In genomic region chr21:39713905-39714304, GRCh38 we compare ENCODE assay signal across 27 cellular contexts. TPM values are rescaled to one million over a fixed set of nuclear protein-coding genes. Genes with fewer than 3 reads are reported as not detected.
DNase-seq lines count a peak whose midpoint lies in the region; ATAC-seq and TF ChIP-seq lines count a peak whose summit lies in the region.
"Had no signal": no experiment of that assay in that cellular context is flagged by ENCODE, and none has a peak within 500 bp of the region (broad histone marks: within the 10 kb centered on the region; RNA-seq: fewer than 3 reads in every experiment).

No MANE protein-coding gene starts in this region.

- no peak overlapping the region for H3K9ac ChIP-seq in neural progenitor cell
- H3K9ac ChIP-seq: GM23248, SK-N-SH had no signal

- H3K36me3 ChIP-seq in HEK293 (ENCODE audit: control insufficient read depth in 2 of 2, insufficient read depth in 1 of 2, low read length in 2 of 2) (no peaks in the 10 kb centered on the region), SJCRH30 (no peaks in the 10 kb centered on the region), neural progenitor cell (no peaks in the 10 kb centered on the region)

- H3K36me3 Mint-ChIP-seq in neural progenitor cell: no peaks in the 10 kb centered on the region
- no peaks in the 10 kb centered on the region for H3K36me3 Mint-ChIP-seq in activated T-cell treated with anti-CD3 and anti-CD28 coated beads, Interleukin-2, amount 50 U/mL, for 4 hours (ENCODE audit: insufficient read depth)
- H3K36me3 Mint-ChIP-seq: CD4-positive, alpha-beta memory T cell; IgD-negative memory B cell had no signal

- no peaks in the 10 kb centered on the region for H3F3A ChIP-seq in neural progenitor cell (ENCODE audit: low read depth)

- no peaks in the 10 kb centered on the region for H4K20me1 ChIP-seq in neural progenitor cell (ENCODE audit: low read depth)

- DNase-seq in SJCRH30: peak; percentile 60 to 75
- DNase-seq in fibroblast of mammary gland (ENCODE audit: low read depth): peak; percentile 6
- no peak for DNase-seq in neural progenitor cell (ENCODE audit: low spot score)
- DNase-seq in NCI-H82 (lab: John Stamatoyannopoulos, UW): no peak
- DNase-seq in activated T-cell treated with anti-CD3 and anti-CD28 coated beads, Interleukin-2, amount 50 U/mL, for 4 hours: no peak
- DNase-seq: Caco-2; CD4-positive, alpha-beta memory T cell; DND-41; GM23248; H9; HFFc6; NCI-H1092; NCI-H1417 treated with DMSO at 0.1 percent for 48 hours; NCI-H1694 treated with DMSO at 0.1 percent for 48 hours; NCI-H2081; NCI-H2227 treated with DMSO at 0.1 percent for 48 hours; NCI-H526 treated with DMSO at 0.1 percent for 48 hours; SHP77 treated with DMSO at 0.1 percent for 48 hours; SK-N-SH; SW 1271 had no signal

- peaks cover 9% of the 10 kb centered on the region for H3K27me3 Mint-ChIP-seq in neural progenitor cell (ENCODE audit: insufficient read depth, low read depth)
- H3K27me3 Mint-ChIP-seq in activated T-cell treated with anti-CD3 and anti-CD28 coated beads, Interleukin-2, amount 50 U/mL, for 4 hours (ENCODE audit: low read depth): peaks cover 3% of the 10 kb centered on the region

- peak overlapping the region; percentile 61 for H3K27ac Mint-ChIP-seq in neural progenitor cell
- H3K27ac Mint-ChIP-seq: CD4-positive, alpha-beta memory T cell; H9; HFFc6; IgD-negative memory B cell had no signal

- H3K4me3 ChIP-seq in HEK293 (ENCODE audit: low read depth, low read length): no peak overlapping the region
- H3K4me3 ChIP-seq in SJCRH30: no peak overlapping the region
- H3K4me3 ChIP-seq in fibroblast of mammary gland (ENCODE audit: control insufficient read depth, low read depth, low read length): no peak overlapping the region
- H3K4me3 ChIP-seq in neural progenitor cell: no peak overlapping the region
- H3K4me3 ChIP-seq: A549, GM23248 had no signal

- no peak overlapping the region for H3K4me3 Mint-ChIP-seq in neural progenitor cell
- no peak overlapping the region for H3K4me3 Mint-ChIP-seq in activated T-cell treated with anti-CD3 and anti-CD28 coated beads, Interleukin-2, amount 50 U/mL, for 4 hours
- H3K4me3 Mint-ChIP-seq: CD4-positive, alpha-beta memory T cell; H9; HFFc6; IgD-negative memory B cell had no signal

- no peak overlapping the region for H3K4me2 ChIP-seq in neural progenitor cell
- H3K4me2 ChIP-seq: A549, SK-N-SH had no signal

- CTCF ChIA-PET in HEK293 (lab: Yijun Ruan, JAX): interaction anchor here (0.5 to 9.0 kb wide), 7 partner anchors 9 to 195 kb away, joined by 3 to 172 read pairs (median 4); no protein-coding TSS in a partner anchor

- H3K27me3 ChIP-seq in SJCRH30 (no peaks in the 10 kb centered on the region), neural progenitor cell (no peaks in the 10 kb centered on the region)

- H3K4me1 Mint-ChIP-seq in neural progenitor cell: peaks cover 6% of the 10 kb centered on the region
- H3K4me1 Mint-ChIP-seq in activated T-cell treated with anti-CD3 and anti-CD28 coated beads, Interleukin-2, amount 50 U/mL, for 4 hours (ENCODE audit: low read depth): no peaks in the 10 kb centered on the region
- H3K4me1 Mint-ChIP-seq: CD4-positive, alpha-beta memory T cell had no signal

- ATAC-seq in HG03571 (IDR thresholded peaks at IDR 0.05; ENCODE audit: unreplicated experiment): no peak
- no peak for ATAC-seq in activated T-cell treated with anti-CD3 and anti-CD28 coated beads, Interleukin-2, amount 50 U/mL, for 4 hours
- ATAC-seq: A549, Panc1 had no signal

- no peaks in the 10 kb centered on the region for H3K9me3 ChIP-seq in HEK293 (ENCODE audit: control insufficient read depth, insufficient read depth, low read depth, low read length)
- H3K9me3 ChIP-seq in SJCRH30 (replicated peaks): no peaks in the 10 kb centered on the region
- no peaks in the 10 kb centered on the region for H3K9me3 ChIP-seq in neural progenitor cell (ENCODE audit: low read depth)
- H3K9me3 ChIP-seq: A549, Caco-2, SK-N-SH had no signal

- no peaks in the 10 kb centered on the region for H3K9me3 Mint-ChIP-seq in neural progenitor cell
- no peaks in the 10 kb centered on the region for H3K9me3 Mint-ChIP-seq in activated T-cell treated with anti-CD3 and anti-CD28 coated beads, Interleukin-2, amount 50 U/mL, for 4 hours
- H3K9me3 Mint-ChIP-seq: H9, HFFc6 had no signal

- H3K79me2 ChIP-seq in neural progenitor cell (ENCODE audit: low read depth): no peaks in the 10 kb centered on the region

- no peak overlapping the region for H3K27ac ChIP-seq in HEK293 (ENCODE audit: extremely low read depth, low read depth, low read length)
- H3K27ac ChIP-seq in SJCRH30: peak overlapping the region; percentile 27; the same call in 1 of the 2 replicates
- H3K27ac ChIP-seq in neural progenitor cell: no peak overlapping the region
- H3K27ac ChIP-seq: GM23248, HL-60 had no signal

- no peaks in the 10 kb centered on the region for H3K4me1 ChIP-seq in HEK293 (ENCODE audit: control insufficient read depth, insufficient read depth, low read length)
- peaks cover 15% of the 10 kb centered on the region for H3K4me1 ChIP-seq in SJCRH30
- H3K4me1 ChIP-seq in neural progenitor cell: no peaks in the 10 kb centered on the region
- H3K4me1 ChIP-seq: Caco-2 had no signal

- TF ChIP-seq CTCF in HEK293 (tag by site-specific recombination; IDR thresholded peaks at IDR 0.05) (no peak), fibroblast of mammary gland (conservative IDR thresholded peaks at IDR 0.05; ENCODE audit: control insufficient read depth, insufficient read depth, low read depth, low read length) (no peak), neural progenitor cell (IDR thresholded peaks at IDR 0.05) (no peak)

- no peak overlapping the region for H2AFZ ChIP-seq in neural progenitor cell (replicated peaks)
- H2AFZ ChIP-seq: GM23248 had no signal

- POLR2A ChIA-PET in HEK293 (lab: Yijun Ruan, JAX): no interaction called here

TF ChIP-seq in HEK293, 187 proteins besides CTCF, POLR2A, EP300 and RAD21:
- TF ChIP-seq ZFP41 (tag by site-specific recombination; IDR thresholded peaks at IDR 0.05; ENCODE audit: borderline replicate concordance): no peak
- peak; percentile 90 for TF ChIP-seq ZNF157 (tag by site-specific recombination; IDR thresholded peaks at IDR 0.05)
- TF ChIP-seq ZNF560 (tag by site-specific recombination; IDR thresholded peaks at IDR 0.05; ENCODE audit: borderline replicate concordance): no peak
- TF ChIP-seq ZNF777 (tag by site-specific recombination; IDR thresholded peaks at IDR 0.05; ENCODE audit: borderline replicate concordance): no peak
- TF ChIP-seq REST (tag by site-specific recombination; IDR thresholded peaks at IDR 0.05): no peak
- no peak for TF ChIP-seq ZNF692 (tag by site-specific recombination; IDR thresholded peaks at IDR 0.05)
- TF ChIP-seq ZNF24 (tag by site-specific recombination; IDR thresholded peaks at IDR 0.05): no peak
- no peak for TF ChIP-seq ZNF292 (tag by site-specific recombination; IDR thresholded peaks at IDR 0.05; ENCODE audit: borderline replicate concordance, low read depth)
TF ChIP-seq in HEK293: peak in this region for 1.

RNA-seq across cellular contexts. Expression of gene IGSF5, which starts 31.1 kb away (rescaled TPM):
- 2.9 and 4.1 TPM in 2 replicates for total RNA-seq in SJCRH30 (2014; rRNA removed; shearing (Covaris generic))
- 0.43 and 0.60 TPM in 2 replicates for total RNA-seq in neural progenitor cell (ENCODE audit: low replicate concordance)
- total RNA-seq in activated T-cell treated with anti-CD3 and anti-CD28 coated beads, Interleukin-2, amount 50 U/mL, for 4 hours: not detected
- total RNA-seq: CD4-positive, alpha-beta memory T cell; GM23248; HFFc6; NCI-H460 had no signal

Comparison
In these comparisons a context has a peak if more than half of its experiments do, and no peak if none do; other contexts are left out.
1. DNase-seq: peak in SJCRH30 (2 of 2) and fibroblast of mammary gland (single experiment); none in neural progenitor cell (single experiment), NCI-H82 (single experiment) and activated T-cell treated with anti-CD3 and anti-CD28 coated beads, Interleukin-2, amount 50 U/mL, for 4 hours (single experiment).